In genomic region chr5:66903218-66903617, GRCh38 we compare ENCODE assay signal across 9 cellular contexts.
"Had no signal": no experiment of that assay in that cellular context is flagged by ENCODE, and none has a peak within 500 bp of the region (broad histone marks: within the 10 kb centered on the region; RNA-seq: fewer than 3 reads in every experiment).

No MANE protein-coding gene starts in this region.

- H3K27me3 Mint-ChIP-seq: IgD-negative memory B cell had no signal

- FAIRE-seq: HepG2, HTR-8/SVneo, K562 had no signal

- H3K4me3 ChIP-seq: K562 had no signal

- ATAC-seq: HepG2, K562 had no signal

- DNase-seq: IMR-90, KBM-7, KG1 had no signal

- H3K4me3 Mint-ChIP-seq: IgD-negative memory B cell had no signal

- H3K9ac ChIP-seq: KMS-11 had no signal

- H3K27ac Mint-ChIP-seq: IgD-negative memory B cell had no signal

- H3K36me3 Mint-ChIP-seq: IgD-negative memory B cell had no signal

- H3K27ac ChIP-seq: HL-60, KMS-11 had no signal

- H3K4me2 ChIP-seq: KMS-11 had no signal
